8 cellular contexts compared by ENCODE assay signal in genomic region chr12:103955811-103956514, GRCh38. TPM values are rescaled to one million over a fixed set of nuclear protein-coding genes. Genes with fewer than 3 reads are reported as not detected.
A peak's percentile ranks its signal among the peaks of the same experiment; 100 is the strongest.
DNase-seq lines count a peak whose midpoint lies in the region; ATAC-seq lines count a peak whose summit lies in the region.

No MANE protein-coding gene starts in this region.

- H3K4me3 ChIP-seq in NT2/D1 (ENCODE audit: insufficient read length, low read depth) (peak overlapping the region; percentile 95), ectodermal cell (ENCODE audit: insufficient read depth, low read depth, low read length) (peak overlapping the region; percentile 93)
- H3K4me3 ChIP-seq in naive thymus-derived CD4-positive, alpha-beta T cell (ENCODE audit: low read length) = peak overlapping the region; percentile 91

- peaks cover 25 to 58% (median 44%) of the 10 kb centered on the region in 7 donors for H3K4me1 Mint-ChIP-seq in naive thymus-derived CD4-positive, alpha-beta T cell

- intact Hi-C loops in naive thymus-derived CD4-positive, alpha-beta T cell (cut with micrococcal nuclease) = loop anchor here (2.0 kb wide), 6 partner anchors 15 to 1281 kb away; partner anchors contain the start of genes APPL2 (in 1 of the 2), HCFC2 (in 1 of the 2) and WASHC4 (in 1 of the 2)

- H3K9me3 ChIP-seq in NT2/D1 (ENCODE audit: insufficient read depth, low read length) (no peaks in the 10 kb centered on the region), ectodermal cell (ENCODE audit: control insufficient read depth, low read length) (no peaks in the 10 kb centered on the region)
- no peaks in the 10 kb centered on the region for H3K9me3 ChIP-seq in naive thymus-derived CD4-positive, alpha-beta T cell (ENCODE audit: control insufficient read depth in 2 of 3, low read length in 3 of 3)

- DNase-seq in D341Med (ENCODE audit: low spot score) (peak; percentile 37), NT2/D1 (ENCODE audit: low read depth, low spot score) (no peak), MV-4-11 (lab: John Stamatoyannopoulos, UW) (no peak), occipital lobe (lab: John Stamatoyannopoulos, UW) (no peak), midbrain (lab: John Stamatoyannopoulos, UW) (no peak)
- no peak for DNase-seq in naive thymus-derived CD4-positive, alpha-beta T cell

- ATAC-seq in naive thymus-derived CD4-positive, alpha-beta T cell = no peak
- ATAC-seq in GM19035 (IDR thresholded peaks at IDR 0.05; ENCODE audit: unreplicated experiment) = no peak

- POLR2A ChIA-PET in naive thymus-derived CD4-positive, alpha-beta T cell (lab: Charles Lee) = interaction anchor here (0.6 to 10.3 kb wide), 14 partner anchors 9 to 1374 kb away, joined by 3 to 165 read pairs (median 6); partner anchors contain the start of genes HSP90B1, NFYB and TDG

- peak overlapping the region; percentile 95 to 100 (median 99) for H3K4me3 Mint-ChIP-seq in naive thymus-derived CD4-positive, alpha-beta T cell

- peak overlapping the region; percentile 99 for H3K9ac ChIP-seq in NT2/D1 (ENCODE audit: insufficient read length, low read depth)

- H3K4me1 ChIP-seq in NT2/D1 (ENCODE audit: insufficient read depth, insufficient read length) = no peaks in the 10 kb centered on the region
- H3K4me1 ChIP-seq in ectodermal cell (ENCODE audit: control insufficient read depth, insufficient read depth, low read length) = peaks cover 2% of the 10 kb centered on the region
- H3K4me1 ChIP-seq in naive thymus-derived CD4-positive, alpha-beta T cell (ENCODE audit: control insufficient read depth in 2 of 2, insufficient read depth in 2 of 2, low read length in 2 of 2) = peaks cover 13 to 17% of the 10 kb centered on the region in 2 donors

- H3K27ac Mint-ChIP-seq in naive thymus-derived CD4-positive, alpha-beta T cell = peak overlapping the region; percentile 93 to 99 (median 98)

- WGBS in ectodermal cell, 2 experiments = 14 to 19% methylated on average over 7 of the region's 7 CpGs

- H3K9me3 Mint-ChIP-seq in naive thymus-derived CD4-positive, alpha-beta T cell = peaks cover 0 to 1% (median 0%) of the 10 kb centered on the region in 11 donors

- CTCF ChIA-PET in naive thymus-derived CD4-positive, alpha-beta T cell (lab: Charles Lee) = interaction anchor here (1.0 to 2.3 kb wide), 4 partner anchors 9 to 76 kb away, joined by 3 to 11 read pairs (median 4); partner anchors contain the start of gene TDG

- no peaks in the 10 kb centered on the region for H3K27me3 Mint-ChIP-seq in naive thymus-derived CD4-positive, alpha-beta T cell

- H3K27ac ChIP-seq in ectodermal cell (ENCODE audit: insufficient read depth, low read depth, low read length, poor library complexity, severe bottlenecking) = no peak overlapping the region
- H3K27ac ChIP-seq in naive thymus-derived CD4-positive, alpha-beta T cell (ENCODE audit: low read depth, low read length) = peak overlapping the region; percentile 73

- peaks cover 0 to 21% (median 7%) of the 10 kb centered on the region in 5 donors for H3K36me3 Mint-ChIP-seq in naive thymus-derived CD4-positive, alpha-beta T cell

- H3K36me3 ChIP-seq in NT2/D1 (ENCODE audit: insufficient read depth, insufficient read length, low read length) = peaks cover 39% of the 10 kb centered on the region
- H3K36me3 ChIP-seq in ectodermal cell (ENCODE audit: control insufficient read depth, insufficient read depth, low read length) = peaks cover 19% of the 10 kb centered on the region
- peaks cover 0 to 23% (median 0%) of the 10 kb centered on the region in 3 experiments for H3K36me3 ChIP-seq in naive thymus-derived CD4-positive, alpha-beta T cell (ENCODE audit: control insufficient read depth in 2 of 3, insufficient read depth in 3 of 3, low read length in 3 of 3)

- H3K27me3 ChIP-seq in NT2/D1 (ENCODE audit: insufficient read depth, insufficient read length) (no peaks in the 10 kb centered on the region), ectodermal cell (ENCODE audit: control insufficient read depth, insufficient read depth, low read length, poor library complexity, severe bottlenecking) (no peaks in the 10 kb centered on the region)
- H3K27me3 ChIP-seq in naive thymus-derived CD4-positive, alpha-beta T cell (ENCODE audit: control insufficient read depth in 2 of 2, insufficient read depth in 2 of 2, low read length in 2 of 2) = no peaks in the 10 kb centered on the region

RNA-seq across cellular contexts. Expression of gene TDG, which starts 9.7 kb away (rescaled TPM):
- 58.0 TPM for polyA plus RNA-seq in ectodermal cell (2013, experiment 1 of 4)
- polyA plus RNA-seq in ectodermal cell (2013, experiment 2 of 4) = 66.9 TPM
- 47.4 TPM for polyA plus RNA-seq in ectodermal cell (2013, experiment 3 of 4)
- 52.2 TPM for polyA plus RNA-seq in ectodermal cell (2013, experiment 4 of 4)
- total RNA-seq in naive thymus-derived CD4-positive, alpha-beta T cell = 10 to 100 TPM; 21.5 to 43.0 (median 35.5) TPM
- polyA plus RNA-seq in naive thymus-derived CD4-positive, alpha-beta T cell = 10 to 100 TPM; 15.4 to 17.2 TPM
- 61.1 TPM for total RNA-seq in occipital lobe

RNA-seq across cellular contexts. Expression of gene HSP90B1, which starts 25.8 kb away (rescaled TPM):
- polyA plus RNA-seq in ectodermal cell (2013, experiment 1 of 4) = 489 TPM
- polyA plus RNA-seq in ectodermal cell (2013, experiment 2 of 4) = 438 TPM
- polyA plus RNA-seq in ectodermal cell (2013, experiment 3 of 4) = 471 TPM
- polyA plus RNA-seq in ectodermal cell (2013, experiment 4 of 4) = 470 TPM
- total RNA-seq in naive thymus-derived CD4-positive, alpha-beta T cell = 100 to 1,000 TPM; 226 to 461 (median 436) TPM
- polyA plus RNA-seq in naive thymus-derived CD4-positive, alpha-beta T cell = 100 to 1,000 TPM; 184 to 230 TPM
- 131 TPM for total RNA-seq in occipital lobe
